In genomic region chr6:110874880-110875547, GRCh38 we compare ENCODE assay signal across 8 cellular contexts.
DNase-seq lines count a peak whose midpoint lies in the region; ATAC-seq and TF ChIP-seq lines count a peak whose summit lies in the region.

No MANE protein-coding gene starts in this region.

- H3K27me3 Mint-ChIP-seq in memory B cell: no peaks in the 10 kb centered on the region
- no peaks in the 10 kb centered on the region for H3K27me3 Mint-ChIP-seq in stimulated activated memory B cell treated with anti-CD40 and anti-IgM and Interleukin-4, amounts not matched to agents 10 μg/mL and 1 μg/mL and 100 μg/mL, for 72 hours

- peak overlapping the region; percentile 98 for H3K4me3 ChIP-seq in ACC112 (ENCODE audit: low read depth, low read length)
- peak overlapping the region; percentile 87 for H3K4me3 ChIP-seq in coronary artery

- no peaks in the 10 kb centered on the region for H3K9me3 Mint-ChIP-seq in memory B cell
- H3K9me3 Mint-ChIP-seq in stimulated activated memory B cell treated with anti-CD40 and anti-IgM and Interleukin-4, amounts not matched to agents 10 μg/mL and 1 μg/mL and 100 μg/mL, for 72 hours: no peaks in the 10 kb centered on the region

- H3K4me3 Mint-ChIP-seq in memory B cell: peak overlapping the region; percentile 93
- peak overlapping the region; percentile 98 for H3K4me3 Mint-ChIP-seq in stimulated activated memory B cell treated with anti-CD40 and anti-IgM and Interleukin-4, amounts not matched to agents 10 μg/mL and 1 μg/mL and 100 μg/mL, for 72 hours

- DNase-seq in activated CD4-positive, CD25-positive, alpha-beta regulatory T cell treated with anti-CD3 and anti-CD28 coated beads, Interleukin-2, amount 50 U/mL, for 16 hours (ENCODE audit: low read depth, low spot score): peak; percentile 8
- DNase-seq in coronary artery (ENCODE audit: low spot score) (peak; percentile 77), memory B cell (ENCODE audit: low spot score in 2 of 2) (no peak)

- H3K27ac ChIP-seq in ACC112 (ENCODE audit: low read depth, low read length) (peak overlapping the region; percentile 64), coronary artery (peak overlapping the region; percentile 93 to 96)

- H3K36me3 ChIP-seq in ACC112 (ENCODE audit: insufficient read depth, low read length): no peaks in the 10 kb centered on the region

- TF ChIP-seq CTCF in coronary artery (IDR thresholded peaks at IDR 0.05): no peak

- H3K79me2 ChIP-seq in ACC112 (ENCODE audit: control insufficient read depth, insufficient read depth, low read length, unreplicated experiment): peaks cover 52% of the 10 kb centered on the region

- H3K27ac Mint-ChIP-seq in memory B cell: peak overlapping the region; percentile 98
- H3K27ac Mint-ChIP-seq in stimulated activated memory B cell treated with anti-CD40 and anti-IgM and Interleukin-4, amounts not matched to agents 10 μg/mL and 1 μg/mL and 100 μg/mL, for 72 hours: peak overlapping the region; percentile 98

- H3K27me3 ChIP-seq in ACC112 (ENCODE audit: insufficient read depth, low read length): no peaks in the 10 kb centered on the region

- peaks cover 27% of the 10 kb centered on the region for H3K4me1 Mint-ChIP-seq in memory B cell
- peaks cover 38% of the 10 kb centered on the region for H3K4me1 Mint-ChIP-seq in stimulated activated memory B cell treated with anti-CD40 and anti-IgM and Interleukin-4, amounts not matched to agents 10 μg/mL and 1 μg/mL and 100 μg/mL, for 72 hours

- H3K4me1 ChIP-seq in ACC112 (ENCODE audit: control insufficient read depth, insufficient read depth, low read length, unreplicated experiment): peaks cover 26% of the 10 kb centered on the region

- H3K36me3 Mint-ChIP-seq in memory B cell: no peaks in the 10 kb centered on the region
- no peaks in the 10 kb centered on the region for H3K36me3 Mint-ChIP-seq in stimulated activated memory B cell treated with anti-CD40 and anti-IgM and Interleukin-4, amounts not matched to agents 10 μg/mL and 1 μg/mL and 100 μg/mL, for 72 hours

- H2AFZ ChIP-seq in ACC112 (ENCODE audit: low read length, unreplicated experiment): peak overlapping the region; percentile 61

- ATAC-seq in GM18870 (IDR thresholded peaks at IDR 0.05; ENCODE audit: unreplicated experiment) (peak; percentile 2), HG03460 (IDR thresholded peaks at IDR 0.05; ENCODE audit: unreplicated experiment) (peak; percentile 19), memory B cell (ENCODE audit: low read depth) (peak; percentile 8), HG02884 (IDR thresholded peaks at IDR 0.05; ENCODE audit: unreplicated experiment) (no peak)
- ATAC-seq in stimulated activated memory B cell treated with anti-CD40 and anti-IgM and Interleukin-4, amounts not matched to agents 10 μg/mL and 1 μg/mL and 100 μg/mL, for 72 hours: peak; percentile 49

Comparison
In these comparisons a context has a peak if more than half of its experiments do, and no peak if none do; other contexts are left out.
1. DNase-seq: peak in activated CD4-positive, CD25-positive, alpha-beta regulatory T cell treated with anti-CD3 and anti-CD28 coated beads, Interleukin-2, amount 50 U/mL, for 16 hours (single experiment) and coronary artery (single experiment); none in memory B cell (0 of 2).